Comparison of ENCODE assay signal across 17 cellular contexts in the genomic region with DNA sequence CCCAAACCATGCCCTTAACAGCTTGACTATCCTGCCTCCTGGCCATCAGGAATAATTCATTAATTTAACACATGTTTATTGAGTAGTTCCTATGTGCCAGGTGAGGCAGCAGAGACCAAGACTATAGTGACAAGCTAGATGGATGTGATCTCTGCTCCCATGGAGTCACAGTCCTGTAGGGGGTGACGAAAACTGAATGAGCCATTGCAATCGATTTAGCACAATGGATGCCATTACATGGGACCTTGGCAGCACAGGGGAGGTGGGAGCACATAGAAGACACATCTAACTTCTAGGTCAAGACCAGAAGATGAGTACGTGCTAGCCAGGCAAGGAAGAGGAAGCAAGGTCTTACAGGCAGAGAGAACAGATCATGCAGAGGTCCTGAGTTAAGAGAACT.
A peak's percentile ranks its signal among the peaks of the same experiment; 100 is the strongest.
DNase-seq lines count a peak whose midpoint lies in the region; TF ChIP-seq lines count a peak whose summit lies in the region.
"Had no signal": no experiment of that assay in that cellular context is flagged by ENCODE, and none has a peak within 500 bp of the region (broad histone marks: within the 10 kb centered on the region; RNA-seq: fewer than 3 reads in every experiment).

No MANE protein-coding gene starts in this region.

- H3F3A ChIP-seq in MM.1S (ENCODE audit: insufficient read depth, low read length) = no peaks in the 10 kb centered on the region

- H3K9me3 Mint-ChIP-seq in glutamatergic neuron (ENCODE audit: unreplicated experiment) = peaks cover 8% of the 10 kb centered on the region
- no peaks in the 10 kb centered on the region for H3K9me3 Mint-ChIP-seq in activated CD4-positive, alpha-beta memory T cell treated with anti-CD3 and anti-CD28 coated beads, Interleukin-2, amount 10 ng/mL, durations not matched to agents 7 days and 5 days
- H3K9me3 Mint-ChIP-seq: CD4-positive, alpha-beta T cell; CD8-positive, alpha-beta T cell had no signal

- H3K36me3 ChIP-seq in HEK293 (ENCODE audit: control insufficient read depth in 2 of 2, insufficient read depth in 1 of 2, low read length in 2 of 2) = no peaks in the 10 kb centered on the region
- H3K36me3 ChIP-seq in neuronal stem cell (replicated peaks in 1 of 2; ENCODE audit: control insufficient read depth in 2 of 2, insufficient read depth in 2 of 2, low read length in 2 of 2) = no peaks in the 10 kb centered on the region
- no peaks in the 10 kb centered on the region for H3K36me3 ChIP-seq in MM.1S (replicated peaks; ENCODE audit: insufficient read depth, low read length)
- H3K36me3 ChIP-seq: BLaER1 treated with 17β-estradiol and CSF1 and Interleukin-3, amounts not matched to agents 10 nM and 100 nM had no signal

- peak overlapping the region; percentile 10 for H3K27ac Mint-ChIP-seq in glutamatergic neuron (ENCODE audit: unreplicated experiment)
- H3K27ac Mint-ChIP-seq in activated CD4-positive, alpha-beta memory T cell treated with anti-CD3 and anti-CD28 coated beads, Interleukin-2, amount 10 ng/mL, durations not matched to agents 7 days and 5 days = no peak overlapping the region
- H3K27ac Mint-ChIP-seq: B cell; CD4-positive, alpha-beta T cell; CD8-positive, alpha-beta T cell had no signal

- TF ChIP-seq CTCF in HEK293 (tag by site-specific recombination; IDR thresholded peaks at IDR 0.05) = no peak
- TF ChIP-seq CTCF in glutamatergic neuron (IDR thresholded peaks at IDR 0.05; ENCODE audit: partially characterized antibody, unreplicated experiment) = no peak
- no peak for TF ChIP-seq CTCF in MM.1S (IDR thresholded peaks at IDR 0.05; ENCODE audit: low read length)

- no peak overlapping the region for H3K23ac ChIP-seq in neuronal stem cell (ENCODE audit: low read depth, low read length, poor library complexity)

- no peak overlapping the region for H3K4ac ChIP-seq in neuronal stem cell (ENCODE audit: low read length)

- H2AFZ ChIP-seq in neuronal stem cell (ENCODE audit: low read length) = no peak overlapping the region
- no peak overlapping the region for H2AFZ ChIP-seq in MM.1S (ENCODE audit: low read length)

- no peaks in the 10 kb centered on the region for H3K4me1 ChIP-seq in HEK293 (ENCODE audit: control insufficient read depth, insufficient read depth, low read length)
- no peaks in the 10 kb centered on the region for H3K4me1 ChIP-seq in neuronal stem cell (ENCODE audit: control insufficient read depth in 2 of 2, insufficient read depth in 1 of 2, low read depth in 1 of 2, low read length in 2 of 2)
- no peaks in the 10 kb centered on the region for H3K4me1 ChIP-seq in MM.1S (ENCODE audit: low read length)
- H3K4me1 ChIP-seq: A549, Caco-2 had no signal

- no peaks in the 10 kb centered on the region for H4K20me1 ChIP-seq in MM.1S (ENCODE audit: insufficient read depth, low read length)
- H4K20me1 ChIP-seq: BLaER1 treated with 17β-estradiol and CSF1 and Interleukin-3, amounts not matched to agents 10 nM and 100 nM had no signal

- peaks cover 17% of the 10 kb centered on the region for H3K4me1 Mint-ChIP-seq in glutamatergic neuron (ENCODE audit: low read depth, unreplicated experiment)
- no peaks in the 10 kb centered on the region for H3K4me1 Mint-ChIP-seq in activated CD4-positive, alpha-beta memory T cell treated with anti-CD3 and anti-CD28 coated beads, Interleukin-2, amount 10 ng/mL, durations not matched to agents 7 days and 5 days
- H3K4me1 Mint-ChIP-seq: B cell had no signal

- CTCF ChIA-PET in HEK293 (lab: Yijun Ruan, JAX) = interaction anchor here (1.1 kb wide), 1 partner anchor 56 kb away, joined by 3 read pairs; no protein-coding TSS in a partner anchor
- CTCF ChIA-PET in activated CD4-positive, alpha-beta memory T cell treated with anti-CD3 and anti-CD28 coated beads, Interleukin-2, amount 10 ng/mL, durations not matched to agents 7 days and 5 days (lab: Charles Lee) = no interaction called here

- no CpG with 5 or more reads among the region's 3 CpGs for WGBS in neuronal stem cell (ENCODE audit: extremely low coverage in 2 of 2, insufficient read length in 2 of 2, insufficient replicate concordance in 1 of 2), 2 donors

- no peak overlapping the region for H2BK15ac ChIP-seq in neuronal stem cell (ENCODE audit: low read length)

- no peaks in the 10 kb centered on the region for H3K79me1 ChIP-seq in neuronal stem cell (ENCODE audit: low read depth, low read length)

- no peak overlapping the region for H4K8ac ChIP-seq in neuronal stem cell (ENCODE audit: low read depth, low read length)

- H3K9me3 ChIP-seq in HEK293 (ENCODE audit: control insufficient read depth, insufficient read depth, low read depth, low read length) (no peaks in the 10 kb centered on the region), neuronal stem cell (replicated peaks in 1 of 2; ENCODE audit: control insufficient read depth in 2 of 2, insufficient read depth in 1 of 2, low read depth in 1 of 2, low read length in 2 of 2) (peaks cover 0 to 4% of the 10 kb centered on the region in 2 donors), MM.1S (replicated peaks; ENCODE audit: insufficient read depth, low read length) (no peaks in the 10 kb centered on the region)
- H3K9me3 ChIP-seq: Caco-2 had no signal

- H2BK12ac ChIP-seq in neuronal stem cell (ENCODE audit: low read length) = no peak overlapping the region

- peaks cover 17% of the 10 kb centered on the region for H3K27me3 Mint-ChIP-seq in glutamatergic neuron (ENCODE audit: unreplicated experiment)
- no peaks in the 10 kb centered on the region for H3K27me3 Mint-ChIP-seq in activated CD4-positive, alpha-beta memory T cell treated with anti-CD3 and anti-CD28 coated beads, Interleukin-2, amount 10 ng/mL, durations not matched to agents 7 days and 5 days

- H2AK5ac ChIP-seq in neuronal stem cell (ENCODE audit: low read depth, low read length) = no peak overlapping the region

- no peak overlapping the region for H3K9ac ChIP-seq in neuronal stem cell (ENCODE audit: low read depth, low read length, poor library complexity)
- no peak overlapping the region for H3K9ac ChIP-seq in MM.1S (ENCODE audit: low read length)
- H3K9ac ChIP-seq: BLaER1 treated with 17β-estradiol and CSF1 and Interleukin-3, amounts not matched to agents 10 nM and 100 nM had no signal

- H3K27ac ChIP-seq in HEK293 (ENCODE audit: extremely low read depth, low read depth, low read length) (no peak overlapping the region), neuronal stem cell (replicated peaks; ENCODE audit: low read length) (no peak overlapping the region), MM.1S (ENCODE audit: low read length) (no peak overlapping the region)
- H3K27ac ChIP-seq: 22Rv1; A549; BLaER1 treated with 17β-estradiol and CSF1 and Interleukin-3, amounts not matched to agents 10 nM and 100 nM; C4-2B had no signal

- no peak overlapping the region for H4K91ac ChIP-seq in neuronal stem cell (ENCODE audit: low read depth, low read length, poor library complexity)

- peak overlapping the region; percentile 14 for H3K14ac ChIP-seq in neuronal stem cell (ENCODE audit: low read length)

- H3K4me3 Mint-ChIP-seq in glutamatergic neuron (ENCODE audit: unreplicated experiment) = no peak overlapping the region
- H3K4me3 Mint-ChIP-seq in activated CD4-positive, alpha-beta memory T cell treated with anti-CD3 and anti-CD28 coated beads, Interleukin-2, amount 10 ng/mL, durations not matched to agents 7 days and 5 days = no peak overlapping the region
- H3K4me3 Mint-ChIP-seq: B cell; CD4-positive, alpha-beta T cell; CD8-positive, alpha-beta T cell had no signal

- H3K18ac ChIP-seq in neuronal stem cell (ENCODE audit: low read length) = no peak overlapping the region

- H2BK5ac ChIP-seq in neuronal stem cell (ENCODE audit: low read length) = no peak overlapping the region

- POLR2A ChIA-PET in HEK293 (lab: Yijun Ruan, JAX) = no interaction called here
- POLR2A ChIA-PET in activated CD4-positive, alpha-beta memory T cell treated with anti-CD3 and anti-CD28 coated beads, Interleukin-2, amount 10 ng/mL, durations not matched to agents 7 days and 5 days (lab: Charles Lee) = no interaction called here

- H3K27me3 ChIP-seq in neuronal stem cell (ENCODE audit: control insufficient read depth in 3 of 3, insufficient read depth in 3 of 3, low read depth in 1 of 3, low read length in 3 of 3) (no peaks in the 10 kb centered on the region), MM.1S (replicated peaks; ENCODE audit: insufficient read depth, low read length) (no peaks in the 10 kb centered on the region)
- H3K27me3 ChIP-seq: BLaER1 treated with 17β-estradiol and CSF1 and Interleukin-3, amounts not matched to agents 10 nM and 100 nM had no signal

- H3K9me2 ChIP-seq in MM.1S (replicated peaks; ENCODE audit: insufficient read depth, low read length) = no peaks in the 10 kb centered on the region

- DNase-seq in glutamatergic neuron (no peak), neuronal stem cell (ENCODE audit: low spot score) (no peak), MM.1S (no peak)
- DNase-seq in activated CD4-positive, alpha-beta memory T cell treated with anti-CD3 and anti-CD28 coated beads, Interleukin-2, amount 10 ng/mL, durations not matched to agents 7 days and 5 days = no peak
- DNase-seq: AML-193; Caco-2; Calu3; CD4-positive, alpha-beta T cell; CD8-positive, alpha-beta T cell; DMS79 treated with DMSO at 0.1 percent for 48 hours; GF-D8 had no signal

- H3K79me2 ChIP-seq in MM.1S (ENCODE audit: low read length) = no peaks in the 10 kb centered on the region

- H3K4me3 ChIP-seq in HEK293 (ENCODE audit: low read depth, low read length) = no peak overlapping the region
- H3K4me3 ChIP-seq in neuronal stem cell (ENCODE audit: low read length in 2 of 2) = no peak overlapping the region
- H3K4me3 ChIP-seq in MM.1S (ENCODE audit: low read length) = no peak overlapping the region
- H3K4me3 ChIP-seq: A549; BLaER1 treated with 17β-estradiol and CSF1 and Interleukin-3, amounts not matched to agents 10 nM and 100 nM had no signal

- H2BK120ac ChIP-seq in neuronal stem cell (ENCODE audit: low read depth, low read length) = no peak overlapping the region

- H3K4me2 ChIP-seq in neuronal stem cell (ENCODE audit: insufficient read depth, low read length, poor library complexity, severe bottlenecking) = no peak overlapping the region
- no peak overlapping the region for H3K4me2 ChIP-seq in MM.1S (ENCODE audit: low read depth, low read length)
- H3K4me2 ChIP-seq: A549; BLaER1 treated with 17β-estradiol and CSF1 and Interleukin-3, amounts not matched to agents 10 nM and 100 nM had no signal

- peaks cover 9% of the 10 kb centered on the region for H3K36me3 Mint-ChIP-seq in glutamatergic neuron (ENCODE audit: unreplicated experiment)
- no peaks in the 10 kb centered on the region for H3K36me3 Mint-ChIP-seq in activated CD4-positive, alpha-beta memory T cell treated with anti-CD3 and anti-CD28 coated beads, Interleukin-2, amount 10 ng/mL, durations not matched to agents 7 days and 5 days (ENCODE audit: low read depth)
- H3K36me3 Mint-ChIP-seq: CD8-positive, alpha-beta T cell had no signal
